ENCODE assay signal across 10 cellular contexts in genomic region chr9:124306098-124306735, GRCh38. TPM values are rescaled to one million over a fixed set of nuclear protein-coding genes. Genes with fewer than 3 reads are reported as not detected.
DNase-seq lines count a peak whose midpoint lies in the region; TF ChIP-seq lines count a peak whose summit lies in the region.
"Had no signal": no experiment of that assay in that cellular context is flagged by ENCODE, and none has a peak within 500 bp of the region (broad histone marks: within the 10 kb centered on the region; RNA-seq: fewer than 3 reads in every experiment).

No MANE protein-coding gene starts in this region.

- TF ChIP-seq POLR2A in adrenal gland (IDR thresholded peaks at IDR 0.05) (no peak), stomach (IDR thresholded peaks at IDR 0.05) (no peak)

- H3K4me1 ChIP-seq in adrenal gland (replicated peaks in 1 of 2): no peaks in the 10 kb centered on the region
- H3K4me1 ChIP-seq in stomach: peaks cover 0 to 24% (median 0%) of the 10 kb centered on the region in 4 donors

- no peak overlapping the region for H3K27ac Mint-ChIP-seq in glutamatergic neuron (ENCODE audit: unreplicated experiment)
- H3K27ac Mint-ChIP-seq in mesothelial cell of epicardium: no peak overlapping the region

- in situ Hi-C loops in brain microvascular endothelial cell (cut with HindIII; ENCODE audit: low pct_ligation_motif_present, low sequenced_read_pairs): loop anchor here (25.0 kb wide), 1 partner anchor 169 kb away; no protein-coding TSS in a partner anchor

- TF ChIP-seq CTCF in brain microvascular endothelial cell (IDR thresholded peaks at IDR 0.05; ENCODE audit: low read depth, low read length, missing control alignments) (no peak), adrenal gland (IDR thresholded peaks at IDR 0.05) (no peak), glutamatergic neuron (IDR thresholded peaks at IDR 0.05; ENCODE audit: partially characterized antibody, unreplicated experiment) (no peak), mesothelial cell of epicardium (IDR thresholded peaks at IDR 0.05; ENCODE audit: unreplicated experiment) (no peak), stomach (IDR thresholded peaks at IDR 0.05) (no peak)

- WGBS in adrenal gland, 4 donors: 72 to 82% (median 75%) methylated on average over 13 of the region's 13 CpGs
- WGBS in stomach, 5 donors: 67 to 83% (median 83%) methylated on average over 13 of the region's 13 CpGs

- no peaks in the 10 kb centered on the region for H3K9me3 Mint-ChIP-seq in glutamatergic neuron (ENCODE audit: unreplicated experiment)
- no peaks in the 10 kb centered on the region for H3K9me3 Mint-ChIP-seq in mesothelial cell of epicardium

- H3K4me3 ChIP-seq in brain microvascular endothelial cell (ENCODE audit: low read depth, low read length): no peak overlapping the region
- H3K4me3 ChIP-seq in adrenal gland: no peak overlapping the region
- H3K4me3 ChIP-seq in stomach: no peak overlapping the region

- H3K27ac ChIP-seq in brain microvascular endothelial cell (peak overlapping the region; percentile 65), adrenal gland (no peak overlapping the region), stomach (peak overlapping the region in 2 of 5 donors; percentile 17 to 26)

- H3K36me3 ChIP-seq in brain microvascular endothelial cell (replicated peaks) (peaks cover 37% of the 10 kb centered on the region), adrenal gland (replicated peaks in 1 of 2) (peaks cover 0 to 3% of the 10 kb centered on the region in 2 donors), stomach (peaks cover 19 to 83% (median 58%) of the 10 kb centered on the region in 4 donors)

- H3K27me3 ChIP-seq in brain microvascular endothelial cell (replicated peaks) (no peaks in the 10 kb centered on the region), adrenal gland (no peaks in the 10 kb centered on the region), stomach (no peaks in the 10 kb centered on the region)

- intact Hi-C loops in adrenal gland (cut with DNase I): no loop called here
- intact Hi-C loops in stomach (cut with DNase I; ENCODE audit: low total_unique reads): no loop called here

- TF ChIP-seq EP300 in stomach (IDR thresholded peaks at IDR 0.05): no peak

- no peaks in the 10 kb centered on the region for H3K36me3 Mint-ChIP-seq in glutamatergic neuron (ENCODE audit: unreplicated experiment)
- H3K36me3 Mint-ChIP-seq in mesothelial cell of epicardium: peaks cover 2% of the 10 kb centered on the region

- H3K27me3 Mint-ChIP-seq in glutamatergic neuron (ENCODE audit: unreplicated experiment): peaks cover 6% of the 10 kb centered on the region
- H3K27me3 Mint-ChIP-seq in mesothelial cell of epicardium (ENCODE audit: low read depth): no peaks in the 10 kb centered on the region

- H3K9me3 ChIP-seq in adrenal gland (replicated peaks in 1 of 3): no peaks in the 10 kb centered on the region
- no peaks in the 10 kb centered on the region for H3K9me3 ChIP-seq in stomach

- H3K4me3 Mint-ChIP-seq in glutamatergic neuron (ENCODE audit: unreplicated experiment) (no peak overlapping the region), mesothelial cell of epicardium (no peak overlapping the region)

- H3K4me1 Mint-ChIP-seq in glutamatergic neuron (ENCODE audit: low read depth, unreplicated experiment) (no peaks in the 10 kb centered on the region), mesothelial cell of epicardium (no peaks in the 10 kb centered on the region)

- DNase-seq in AG20443 (ENCODE audit: low spot score) (peak; percentile 84), M059J (ENCODE audit: low read depth) (peak; percentile 91), brain microvascular endothelial cell (peak; percentile 86), myocyte (ENCODE audit: low read depth) (peak; percentile 74), adrenal gland (no peak), glutamatergic neuron (no peak), mesothelial cell of epicardium (ENCODE audit: low spot score in 2 of 2, unreplicated experiment in 2 of 2) (no peak), stomach (no peak)
- DNase-seq: stimulated activated CD4-positive, alpha-beta T cell treated with anti-CD3 and anti-CD28 coated beads, Interleukin-15, amount 100 ng/mL, for 24 hours; T-helper 2 cell had no signal

RNA-seq across cellular contexts. Expression of gene NEK6, which starts 48.5 kb away (rescaled TPM):
- total RNA-seq in M059J (2014; rRNA removed; shearing (Covaris generic)): 51.3 and 88.5 TPM in 2 replicates
- total RNA-seq in myocyte: 65.6 and 84.7 TPM in 2 replicates
- 124 TPM for polyA plus RNA-seq in myocyte (2012)
- total RNA-seq in adrenal gland: 10 to 100 TPM in 7 of 8 donors, 1 to 10 TPM in 1; 6.6 to 27.2 (median 20.5) TPM
- polyA plus RNA-seq in adrenal gland: 1 to 10 TPM; 4.0 to 8.5 (median 8.3) TPM
- total RNA-seq in glutamatergic neuron (ENCODE audit: unreplicated experiment): 5.4 TPM
- 40.5 to 45.5 TPM (median 42.9 TPM) in 3 replicates for total RNA-seq in mesothelial cell of epicardium
- 10 to 100 TPM; 24.5 to 76.8 (median 35.6) TPM for total RNA-seq in stomach
- 10 to 100 TPM in 2 of 3 donors, 1 to 10 TPM in 1; 6.0 to 18.9 (median 18.3) TPM for polyA plus RNA-seq in stomach

Comparison
In these comparisons a context has a peak if more than half of its experiments do, and no peak if none do; other contexts are left out.
1. DNase-seq: peak in AG20443 (single experiment), M059J (single experiment), brain microvascular endothelial cell (single experiment) and myocyte (single experiment); none in adrenal gland (0 of 7), glutamatergic neuron (single experiment), mesothelial cell of epicardium (0 of 2) and stomach (single experiment).